15 cellular contexts compared by ENCODE assay signal in the genomic region with DNA sequence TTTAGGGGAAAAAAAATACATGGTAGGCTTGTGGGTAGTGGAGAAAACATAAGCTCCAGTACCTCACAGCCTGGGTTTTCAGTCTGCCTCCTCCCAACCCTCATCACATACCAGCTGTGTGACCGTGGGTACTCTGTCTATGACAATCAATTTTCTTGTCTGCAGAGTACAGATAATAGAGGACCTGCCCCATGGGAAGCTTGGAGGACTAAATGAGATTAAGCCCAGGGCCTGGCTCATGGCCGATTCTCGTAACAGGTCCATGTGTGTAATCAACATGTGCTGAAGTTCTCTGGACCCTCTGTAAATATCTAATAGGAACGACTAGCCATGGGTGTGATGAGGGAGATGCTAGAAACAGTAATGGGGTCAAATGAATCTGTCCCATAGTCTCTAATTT.
"Had no signal": no experiment of that assay in that cellular context is flagged by ENCODE, and none has a peak within 500 bp of the region (broad histone marks: within the 10 kb centered on the region; RNA-seq: fewer than 3 reads in every experiment).

No MANE protein-coding gene starts in this region.

- H3K9me3 ChIP-seq: breast epithelium had no signal

- H3K4me3 Mint-ChIP-seq: activated B cell treated with CpG ODN at 0.5 μM for 24 hours; activated CD4-positive, alpha-beta T cell treated with anti-CD3 and anti-CD28 coated beads, Interleukin-2, amount 10 ng/mL, durations not matched to agents 24 days and 14 days; activated CD8-positive, alpha-beta memory T cell treated with anti-CD3 and anti-CD28 coated beads, Interleukin-2, amount 10 ng/mL, durations not matched to agents 7 days and 5 days; activated naive CD4-positive, alpha-beta T cell treated with anti-CD3 and anti-CD28 coated beads, Interleukin-2, amount 50 U/mL, for 24 hours; activated T-cell treated with anti-CD3 and anti-CD28 coated beads, Interleukin-2, amount 50 U/mL, for 24 hours; activated T-helper 1 cell treated with anti-CD3 and anti-CD28 coated beads, Interleukin-12 subunit alpha, Interleukin-12 subunit beta, Interleukin-2, Interleukin-4 antibody, amounts not matched to agents 30 ng/mL and 10 ng/mL and 1 ng/mL, durations not matched to agents 14 hours and 24 hours and 36 hours; T-helper 2 cell treated with Interferon-gamma antibody and Interleukin-4, amounts not matched to agents 5 μg/mL and 100 μg/mL, for 36 hours had no signal

- H3K4me2 ChIP-seq: PC-9 had no signal

- H3K4me3 ChIP-seq: breast epithelium, PC-9, SK-N-MC had no signal

- H3K36me3 ChIP-seq: breast epithelium had no signal

- DNase-seq: activated CD8-positive, alpha-beta memory T cell treated with anti-CD3 and anti-CD28 coated beads, Interleukin-2, amount 10 ng/mL, durations not matched to agents 7 days and 5 days; NCI-H1048; NCI-H187 treated with DMSO at 0.1 percent for 48 hours; NCI-H2081 treated with DMSO at 0.1 percent for 48 hours; NCI-H510A; SIG-M5 had no signal

- H2AFZ ChIP-seq: PC-9 had no signal

- H3K27ac ChIP-seq: PC-9, SK-N-MC had no signal

- H3K9me3 Mint-ChIP-seq: activated B cell treated with CpG ODN at 0.5 μM for 24 hours; activated CD4-positive, alpha-beta T cell treated with anti-CD3 and anti-CD28 coated beads, Interleukin-2, amount 10 ng/mL, durations not matched to agents 24 days and 14 days; activated naive CD4-positive, alpha-beta T cell treated with anti-CD3 and anti-CD28 coated beads, Interleukin-2, amount 50 U/mL, for 24 hours; activated T-cell treated with anti-CD3 and anti-CD28 coated beads, Interleukin-2, amount 50 U/mL, for 24 hours; activated T-helper 1 cell treated with anti-CD3 and anti-CD28 coated beads, Interleukin-12 subunit alpha, Interleukin-12 subunit beta, Interleukin-2, Interleukin-4 antibody, amounts not matched to agents 30 ng/mL and 10 ng/mL and 1 ng/mL, durations not matched to agents 14 hours and 24 hours and 36 hours; T-helper 2 cell treated with Interferon-gamma antibody and Interleukin-4, amounts not matched to agents 5 μg/mL and 100 μg/mL, for 36 hours had no signal

- H3K27me3 ChIP-seq: breast epithelium had no signal

- H3K27me3 Mint-ChIP-seq: activated B cell treated with CpG ODN at 0.5 μM for 24 hours; activated CD4-positive, alpha-beta T cell treated with anti-CD3 and anti-CD28 coated beads, Interleukin-2, amount 10 ng/mL, durations not matched to agents 24 days and 14 days; activated CD8-positive, alpha-beta memory T cell treated with anti-CD3 and anti-CD28 coated beads, Interleukin-2, amount 10 ng/mL, durations not matched to agents 7 days and 5 days; activated T-cell treated with anti-CD3 and anti-CD28 coated beads, Interleukin-2, amount 50 U/mL, for 24 hours had no signal

- H3K4me1 ChIP-seq: breast epithelium had no signal

- H3K27ac Mint-ChIP-seq: activated B cell treated with CpG ODN at 0.5 μM for 24 hours; activated CD4-positive, alpha-beta T cell treated with anti-CD3 and anti-CD28 coated beads, Interleukin-2, amount 10 ng/mL, durations not matched to agents 24 days and 14 days; activated CD8-positive, alpha-beta memory T cell treated with anti-CD3 and anti-CD28 coated beads, Interleukin-2, amount 10 ng/mL, durations not matched to agents 7 days and 5 days; activated T-cell treated with anti-CD3 and anti-CD28 coated beads, Interleukin-2, amount 50 U/mL, for 24 hours; activated T-helper 1 cell treated with anti-CD3 and anti-CD28 coated beads, Interleukin-12 subunit alpha, Interleukin-12 subunit beta, Interleukin-2, Interleukin-4 antibody, amounts not matched to agents 30 ng/mL and 10 ng/mL and 1 ng/mL, durations not matched to agents 14 hours and 24 hours and 36 hours; T-helper 2 cell treated with Interferon-gamma antibody and Interleukin-4, amounts not matched to agents 5 μg/mL and 100 μg/mL, for 36 hours had no signal

- H3K36me3 Mint-ChIP-seq: activated naive CD4-positive, alpha-beta T cell treated with anti-CD3 and anti-CD28 coated beads, Interleukin-2, amount 50 U/mL, for 24 hours had no signal
